ENCODE assay signal across 1 cellular context in genomic region chr15:86620113-86620512, GRCh38.
TF ChIP-seq lines count a peak whose summit lies in the region.

No MANE protein-coding gene starts in this region.

TF ChIP-seq in GM23338, 12 proteins besides CTCF, POLR2A, EP300 and RAD21 (continued from another document):
- TF ChIP-seq NANOG (IDR thresholded peaks at IDR 0.05; ENCODE audit: borderline replicate concordance) (no peak), ZNF114 (CRISPR knock-in tag; IDR thresholded peaks at IDR 0.05) (no peak), ZNF331 (CRISPR knock-in tag; IDR thresholded peaks at IDR 0.05; ENCODE audit: low read depth) (no peak), CREB1 (CRISPR knock-in tag; IDR thresholded peaks at IDR 0.05; ENCODE audit: low read depth) (no peak), POLR2AphosphoS5 (IDR thresholded peaks at IDR 0.05; ENCODE audit: low read depth) (no peak), EZH2 (IDR thresholded peaks at IDR 0.05; ENCODE audit: low read depth, unreplicated experiment) (no peak), STAT1 (IDR thresholded peaks at IDR 0.05; ENCODE audit: unreplicated experiment) (no peak)
- TF ChIP-seq, protein P1, sequence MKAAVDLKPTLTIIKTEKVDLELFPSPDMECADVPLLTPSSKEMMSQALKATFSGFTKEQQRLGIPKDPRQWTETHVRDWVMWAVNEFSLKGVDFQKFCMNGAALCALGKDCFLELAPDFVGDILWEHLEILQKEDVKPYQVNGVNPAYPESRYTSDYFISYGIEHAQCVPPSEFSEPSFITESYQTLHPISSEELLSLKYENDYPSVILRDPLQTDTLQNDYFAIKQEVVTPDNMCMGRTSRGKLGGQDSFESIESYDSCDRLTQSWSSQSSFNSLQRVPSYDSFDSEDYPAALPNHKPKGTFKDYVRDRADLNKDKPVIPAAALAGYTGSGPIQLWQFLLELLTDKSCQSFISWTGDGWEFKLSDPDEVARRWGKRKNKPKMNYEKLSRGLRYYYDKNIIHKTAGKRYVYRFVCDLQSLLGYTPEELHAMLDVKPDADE (IDR thresholded peaks at IDR 0.05): no peak
- TF ChIP-seq, protein P2, sequence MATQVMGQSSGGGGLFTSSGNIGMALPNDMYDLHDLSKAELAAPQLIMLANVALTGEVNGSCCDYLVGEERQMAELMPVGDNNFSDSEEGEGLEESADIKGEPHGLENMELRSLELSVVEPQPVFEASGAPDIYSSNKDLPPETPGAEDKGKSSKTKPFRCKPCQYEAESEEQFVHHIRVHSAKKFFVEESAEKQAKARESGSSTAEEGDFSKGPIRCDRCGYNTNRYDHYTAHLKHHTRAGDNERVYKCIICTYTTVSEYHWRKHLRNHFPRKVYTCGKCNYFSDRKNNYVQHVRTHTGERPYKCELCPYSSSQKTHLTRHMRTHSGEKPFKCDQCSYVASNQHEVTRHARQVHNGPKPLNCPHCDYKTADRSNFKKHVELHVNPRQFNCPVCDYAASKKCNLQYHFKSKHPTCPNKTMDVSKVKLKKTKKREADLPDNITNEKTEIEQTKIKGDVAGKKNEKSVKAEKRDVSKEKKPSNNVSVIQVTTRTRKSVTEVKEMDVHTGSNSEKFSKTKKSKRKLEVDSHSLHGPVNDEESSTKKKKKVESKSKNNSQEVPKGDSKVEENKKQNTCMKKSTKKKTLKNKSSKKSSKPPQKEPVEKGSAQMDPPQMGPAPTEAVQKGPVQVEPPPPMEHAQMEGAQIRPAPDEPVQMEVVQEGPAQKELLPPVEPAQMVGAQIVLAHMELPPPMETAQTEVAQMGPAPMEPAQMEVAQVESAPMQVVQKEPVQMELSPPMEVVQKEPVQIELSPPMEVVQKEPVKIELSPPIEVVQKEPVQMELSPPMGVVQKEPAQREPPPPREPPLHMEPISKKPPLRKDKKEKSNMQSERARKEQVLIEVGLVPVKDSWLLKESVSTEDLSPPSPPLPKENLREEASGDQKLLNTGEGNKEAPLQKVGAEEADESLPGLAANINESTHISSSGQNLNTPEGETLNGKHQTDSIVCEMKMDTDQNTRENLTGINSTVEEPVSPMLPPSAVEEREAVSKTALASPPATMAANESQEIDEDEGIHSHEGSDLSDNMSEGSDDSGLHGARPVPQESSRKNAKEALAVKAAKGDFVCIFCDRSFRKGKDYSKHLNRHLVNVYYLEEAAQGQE (IDR thresholded peaks at IDR 0.05; ENCODE audit: unreplicated experiment): no peak
- TF ChIP-seq, protein P3, sequence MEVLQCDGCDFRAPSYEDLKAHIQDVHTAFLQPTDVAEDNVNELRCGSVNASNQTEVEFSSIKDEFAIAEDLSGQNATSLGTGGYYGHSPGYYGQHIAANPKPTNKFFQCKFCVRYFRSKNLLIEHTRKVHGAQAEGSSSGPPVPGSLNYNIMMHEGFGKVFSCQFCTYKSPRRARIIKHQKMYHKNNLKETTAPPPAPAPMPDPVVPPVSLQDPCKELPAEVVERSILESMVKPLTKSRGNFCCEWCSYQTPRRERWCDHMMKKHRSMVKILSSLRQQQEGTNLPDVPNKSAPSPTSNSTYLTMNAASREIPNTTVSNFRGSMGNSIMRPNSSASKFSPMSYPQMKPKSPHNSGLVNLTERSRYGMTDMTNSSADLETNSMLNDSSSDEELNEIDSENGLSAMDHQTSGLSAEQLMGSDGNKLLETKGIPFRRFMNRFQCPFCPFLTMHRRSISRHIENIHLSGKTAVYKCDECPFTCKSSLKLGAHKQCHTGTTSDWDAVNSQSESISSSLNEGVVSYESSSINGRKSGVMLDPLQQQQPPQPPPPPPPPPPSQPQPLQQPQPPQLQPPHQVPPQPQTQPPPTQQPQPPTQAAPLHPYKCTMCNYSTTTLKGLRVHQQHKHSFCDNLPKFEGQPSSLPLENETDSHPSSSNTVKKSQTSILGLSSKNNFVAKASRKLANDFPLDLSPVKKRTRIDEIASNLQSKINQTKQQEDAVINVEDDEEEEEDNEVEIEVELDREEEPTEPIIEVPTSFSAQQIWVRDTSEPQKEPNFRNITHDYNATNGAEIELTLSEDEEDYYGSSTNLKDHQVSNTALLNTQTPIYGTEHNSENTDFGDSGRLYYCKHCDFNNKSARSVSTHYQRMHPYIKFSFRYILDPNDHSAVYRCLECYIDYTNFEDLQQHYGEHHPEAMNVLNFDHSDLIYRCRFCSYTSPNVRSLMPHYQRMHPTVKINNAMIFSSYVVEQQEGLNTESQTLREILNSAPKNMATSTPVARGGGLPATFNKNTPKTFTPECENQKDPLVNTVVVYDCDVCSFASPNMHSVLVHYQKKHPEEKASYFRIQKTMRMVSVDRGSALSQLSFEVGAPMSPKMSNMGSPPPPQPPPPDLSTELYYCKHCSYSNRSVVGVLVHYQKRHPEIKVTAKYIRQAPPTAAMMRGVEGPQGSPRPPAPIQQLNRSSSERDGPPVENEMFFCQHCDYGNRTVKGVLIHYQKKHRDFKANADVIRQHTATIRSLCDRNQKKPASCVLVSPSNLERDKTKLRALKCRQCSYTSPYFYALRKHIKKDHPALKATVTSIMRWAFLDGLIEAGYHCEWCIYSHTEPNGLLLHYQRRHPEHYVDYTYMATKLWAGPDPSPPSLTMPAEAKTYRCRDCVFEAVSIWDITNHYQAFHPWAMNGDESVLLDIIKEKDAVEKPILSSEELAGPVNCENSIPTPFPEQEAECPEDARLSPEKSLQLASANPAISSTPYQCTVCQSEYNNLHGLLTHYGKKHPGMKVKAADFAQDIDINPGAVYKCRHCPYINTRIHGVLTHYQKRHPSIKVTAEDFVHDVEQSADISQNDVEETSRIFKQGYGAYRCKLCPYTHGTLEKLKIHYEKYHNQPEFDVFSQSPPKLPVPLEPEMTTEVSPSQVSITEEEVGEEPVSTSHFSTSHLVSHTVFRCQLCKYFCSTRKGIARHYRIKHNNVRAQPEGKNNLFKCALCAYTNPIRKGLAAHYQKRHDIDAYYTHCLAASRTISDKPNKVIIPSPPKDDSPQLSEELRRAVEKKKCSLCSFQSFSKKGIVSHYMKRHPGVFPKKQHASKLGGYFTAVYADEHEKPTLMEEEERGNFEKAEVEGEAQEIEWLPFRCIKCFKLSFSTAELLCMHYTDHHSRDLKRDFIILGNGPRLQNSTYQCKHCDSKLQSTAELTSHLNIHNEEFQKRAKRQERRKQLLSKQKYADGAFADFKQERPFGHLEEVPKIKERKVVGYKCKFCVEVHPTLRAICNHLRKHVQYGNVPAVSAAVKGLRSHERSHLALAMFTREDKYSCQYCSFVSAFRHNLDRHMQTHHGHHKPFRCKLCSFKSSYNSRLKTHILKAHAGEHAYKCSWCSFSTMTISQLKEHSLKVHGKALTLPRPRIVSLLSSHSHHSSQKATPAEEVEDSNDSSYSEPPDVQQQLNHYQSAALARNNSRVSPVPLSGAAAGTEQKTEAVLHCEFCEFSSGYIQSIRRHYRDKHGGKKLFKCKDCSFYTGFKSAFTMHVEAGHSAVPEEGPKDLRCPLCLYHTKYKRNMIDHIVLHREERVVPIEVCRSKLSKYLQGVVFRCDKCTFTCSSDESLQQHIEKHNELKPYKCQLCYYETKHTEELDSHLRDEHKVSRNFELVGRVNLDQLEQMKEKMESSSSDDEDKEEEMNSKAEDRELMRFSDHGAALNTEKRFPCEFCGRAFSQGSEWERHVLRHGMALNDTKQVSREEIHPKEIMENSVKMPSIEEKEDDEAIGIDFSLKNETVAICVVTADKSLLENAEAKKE (CRISPR knock-in tag; IDR thresholded peaks at IDR 0.05): no peak
